ENCODE assay signal across 2 cellular contexts in the genomic region with DNA sequence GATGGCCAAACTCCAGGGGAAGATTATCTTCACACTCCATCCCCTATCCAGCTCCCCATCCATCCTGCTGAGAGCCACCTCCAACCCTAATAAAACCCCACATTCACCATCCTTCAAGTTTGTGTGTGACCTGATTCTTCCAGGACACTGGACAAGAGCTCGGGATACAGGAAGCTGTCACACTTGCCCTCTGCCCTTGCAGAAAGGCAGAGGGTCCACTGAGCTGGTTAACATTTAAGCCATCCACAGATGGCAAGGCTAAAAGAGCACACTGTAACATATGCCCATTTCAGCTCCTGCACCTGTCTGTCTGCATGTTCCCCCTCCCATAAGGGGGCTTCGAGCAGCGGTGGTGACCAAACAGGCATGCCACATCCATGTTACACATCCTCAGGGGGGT.
TF ChIP-seq lines count a peak whose summit lies in the region.

No MANE protein-coding gene starts in this region.

TF ChIP-seq in H1, 55 proteins besides CTCF, POLR2A, EP300 and RAD21:
- TF ChIP-seq BRCA1 (IDR thresholded peaks at IDR 0.05; ENCODE audit: low read depth, low read length) (no peak), CBX8 (IDR thresholded peaks at IDR 0.05; ENCODE audit: borderline replicate concordance, low read depth, low read length) (no peak), SIX5 (IDR thresholded peaks at IDR 0.05; ENCODE audit: low read depth, low read length) (no peak), SP4 (IDR thresholded peaks at IDR 0.05; ENCODE audit: low read length) (no peak), YY1 (IDR thresholded peaks at IDR 0.05; ENCODE audit: low read depth, low read length) (no peak), CBX5 (IDR thresholded peaks at IDR 0.05; ENCODE audit: low read depth, low read length) (no peak), NANOG (IDR thresholded peaks at IDR 0.05; ENCODE audit: insufficient read depth, low read depth, low read length, poor library complexity, severe bottlenecking) (no peak), SRF (IDR thresholded peaks at IDR 0.05; ENCODE audit: low read depth, low read length) (no peak), RNF2 (IDR thresholded peaks at IDR 0.05; ENCODE audit: borderline replicate concordance, low read depth, low read length, missing control alignments, poor library complexity, severe bottlenecking) (no peak), KDM4A (IDR thresholded peaks at IDR 0.05; ENCODE audit: low read depth, low read length, severe bottlenecking) (no peak)
- TF ChIP-seq, protein P1, sequence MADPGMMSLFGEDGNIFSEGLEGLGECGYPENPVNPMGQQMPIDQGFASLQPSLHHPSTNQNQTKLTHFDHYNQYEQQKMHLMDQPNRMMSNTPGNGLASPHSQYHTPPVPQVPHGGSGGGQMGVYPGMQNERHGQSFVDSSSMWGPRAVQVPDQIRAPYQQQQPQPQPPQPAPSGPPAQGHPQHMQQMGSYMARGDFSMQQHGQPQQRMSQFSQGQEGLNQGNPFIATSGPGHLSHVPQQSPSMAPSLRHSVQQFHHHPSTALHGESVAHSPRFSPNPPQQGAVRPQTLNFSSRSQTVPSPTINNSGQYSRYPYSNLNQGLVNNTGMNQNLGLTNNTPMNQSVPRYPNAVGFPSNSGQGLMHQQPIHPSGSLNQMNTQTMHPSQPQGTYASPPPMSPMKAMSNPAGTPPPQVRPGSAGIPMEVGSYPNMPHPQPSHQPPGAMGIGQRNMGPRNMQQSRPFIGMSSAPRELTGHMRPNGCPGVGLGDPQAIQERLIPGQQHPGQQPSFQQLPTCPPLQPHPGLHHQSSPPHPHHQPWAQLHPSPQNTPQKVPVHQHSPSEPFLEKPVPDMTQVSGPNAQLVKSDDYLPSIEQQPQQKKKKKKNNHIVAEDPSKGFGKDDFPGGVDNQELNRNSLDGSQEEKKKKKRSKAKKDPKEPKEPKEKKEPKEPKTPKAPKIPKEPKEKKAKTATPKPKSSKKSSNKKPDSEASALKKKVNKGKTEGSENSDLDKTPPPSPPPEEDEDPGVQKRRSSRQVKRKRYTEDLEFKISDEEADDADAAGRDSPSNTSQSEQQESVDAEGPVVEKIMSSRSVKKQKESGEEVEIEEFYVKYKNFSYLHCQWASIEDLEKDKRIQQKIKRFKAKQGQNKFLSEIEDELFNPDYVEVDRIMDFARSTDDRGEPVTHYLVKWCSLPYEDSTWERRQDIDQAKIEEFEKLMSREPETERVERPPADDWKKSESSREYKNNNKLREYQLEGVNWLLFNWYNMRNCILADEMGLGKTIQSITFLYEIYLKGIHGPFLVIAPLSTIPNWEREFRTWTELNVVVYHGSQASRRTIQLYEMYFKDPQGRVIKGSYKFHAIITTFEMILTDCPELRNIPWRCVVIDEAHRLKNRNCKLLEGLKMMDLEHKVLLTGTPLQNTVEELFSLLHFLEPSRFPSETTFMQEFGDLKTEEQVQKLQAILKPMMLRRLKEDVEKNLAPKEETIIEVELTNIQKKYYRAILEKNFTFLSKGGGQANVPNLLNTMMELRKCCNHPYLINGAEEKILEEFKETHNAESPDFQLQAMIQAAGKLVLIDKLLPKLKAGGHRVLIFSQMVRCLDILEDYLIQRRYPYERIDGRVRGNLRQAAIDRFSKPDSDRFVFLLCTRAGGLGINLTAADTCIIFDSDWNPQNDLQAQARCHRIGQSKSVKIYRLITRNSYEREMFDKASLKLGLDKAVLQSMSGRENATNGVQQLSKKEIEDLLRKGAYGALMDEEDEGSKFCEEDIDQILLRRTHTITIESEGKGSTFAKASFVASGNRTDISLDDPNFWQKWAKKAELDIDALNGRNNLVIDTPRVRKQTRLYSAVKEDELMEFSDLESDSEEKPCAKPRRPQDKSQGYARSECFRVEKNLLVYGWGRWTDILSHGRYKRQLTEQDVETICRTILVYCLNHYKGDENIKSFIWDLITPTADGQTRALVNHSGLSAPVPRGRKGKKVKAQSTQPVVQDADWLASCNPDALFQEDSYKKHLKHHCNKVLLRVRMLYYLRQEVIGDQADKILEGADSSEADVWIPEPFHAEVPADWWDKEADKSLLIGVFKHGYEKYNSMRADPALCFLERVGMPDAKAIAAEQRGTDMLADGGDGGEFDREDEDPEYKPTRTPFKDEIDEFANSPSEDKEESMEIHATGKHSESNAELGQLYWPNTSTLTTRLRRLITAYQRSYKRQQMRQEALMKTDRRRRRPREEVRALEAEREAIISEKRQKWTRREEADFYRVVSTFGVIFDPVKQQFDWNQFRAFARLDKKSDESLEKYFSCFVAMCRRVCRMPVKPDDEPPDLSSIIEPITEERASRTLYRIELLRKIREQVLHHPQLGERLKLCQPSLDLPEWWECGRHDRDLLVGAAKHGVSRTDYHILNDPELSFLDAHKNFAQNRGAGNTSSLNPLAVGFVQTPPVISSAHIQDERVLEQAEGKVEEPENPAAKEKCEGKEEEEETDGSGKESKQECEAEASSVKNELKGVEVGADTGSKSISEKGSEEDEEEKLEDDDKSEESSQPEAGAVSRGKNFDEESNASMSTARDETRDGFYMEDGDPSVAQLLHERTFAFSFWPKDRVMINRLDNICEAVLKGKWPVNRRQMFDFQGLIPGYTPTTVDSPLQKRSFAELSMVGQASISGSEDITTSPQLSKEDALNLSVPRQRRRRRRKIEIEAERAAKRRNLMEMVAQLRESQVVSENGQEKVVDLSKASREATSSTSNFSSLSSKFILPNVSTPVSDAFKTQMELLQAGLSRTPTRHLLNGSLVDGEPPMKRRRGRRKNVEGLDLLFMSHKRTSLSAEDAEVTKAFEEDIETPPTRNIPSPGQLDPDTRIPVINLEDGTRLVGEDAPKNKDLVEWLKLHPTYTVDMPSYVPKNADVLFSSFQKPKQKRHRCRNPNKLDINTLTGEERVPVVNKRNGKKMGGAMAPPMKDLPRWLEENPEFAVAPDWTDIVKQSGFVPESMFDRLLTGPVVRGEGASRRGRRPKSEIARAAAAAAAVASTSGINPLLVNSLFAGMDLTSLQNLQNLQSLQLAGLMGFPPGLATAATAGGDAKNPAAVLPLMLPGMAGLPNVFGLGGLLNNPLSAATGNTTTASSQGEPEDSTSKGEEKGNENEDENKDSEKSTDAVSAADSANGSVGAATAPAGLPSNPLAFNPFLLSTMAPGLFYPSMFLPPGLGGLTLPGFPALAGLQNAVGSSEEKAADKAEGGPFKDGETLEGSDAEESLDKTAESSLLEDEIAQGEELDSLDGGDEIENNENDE (IDR thresholded peaks at IDR 0.05; ENCODE audit: insufficient replicate concordance, low read length): no peak
- TF ChIP-seq, protein P2, sequence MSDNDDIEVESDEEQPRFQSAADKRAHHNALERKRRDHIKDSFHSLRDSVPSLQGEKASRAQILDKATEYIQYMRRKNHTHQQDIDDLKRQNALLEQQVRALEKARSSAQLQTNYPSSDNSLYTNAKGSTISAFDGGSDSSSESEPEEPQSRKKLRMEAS (IDR thresholded peaks at IDR 0.05): no peak
- TF ChIP-seq, protein P3, sequence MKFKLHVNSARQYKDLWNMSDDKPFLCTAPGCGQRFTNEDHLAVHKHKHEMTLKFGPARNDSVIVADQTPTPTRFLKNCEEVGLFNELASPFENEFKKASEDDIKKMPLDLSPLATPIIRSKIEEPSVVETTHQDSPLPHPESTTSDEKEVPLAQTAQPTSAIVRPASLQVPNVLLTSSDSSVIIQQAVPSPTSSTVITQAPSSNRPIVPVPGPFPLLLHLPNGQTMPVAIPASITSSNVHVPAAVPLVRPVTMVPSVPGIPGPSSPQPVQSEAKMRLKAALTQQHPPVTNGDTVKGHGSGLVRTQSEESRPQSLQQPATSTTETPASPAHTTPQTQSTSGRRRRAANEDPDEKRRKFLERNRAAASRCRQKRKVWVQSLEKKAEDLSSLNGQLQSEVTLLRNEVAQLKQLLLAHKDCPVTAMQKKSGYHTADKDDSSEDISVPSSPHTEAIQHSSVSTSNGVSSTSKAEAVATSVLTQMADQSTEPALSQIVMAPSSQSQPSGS (IDR thresholded peaks at IDR 0.05; ENCODE audit: low read length): no peak

TF ChIP-seq in liver, 16 proteins besides CTCF, POLR2A, EP300 and RAD21:
- TF ChIP-seq HNF4A (conservative IDR thresholded peaks at IDR 0.05) (peak; percentile 58 to 65), GABPA (IDR thresholded peaks at IDR 0.05 in 1 of 2, conservative IDR thresholded peaks at IDR 0.05 in 1 of 2) (peak in 1 of 2 donors; percentile 61), RXRA (IDR thresholded peaks at IDR 0.05) (peak; percentile 28 to 44), EGR1 (IDR thresholded peaks at IDR 0.05; ENCODE audit: low read depth in 2 of 2) (no peak), FOXA1 (IDR thresholded peaks at IDR 0.05) (no peak), SP1 (IDR thresholded peaks at IDR 0.05) (peak; percentile 34)
- TF ChIP-seq, protein P4, sequence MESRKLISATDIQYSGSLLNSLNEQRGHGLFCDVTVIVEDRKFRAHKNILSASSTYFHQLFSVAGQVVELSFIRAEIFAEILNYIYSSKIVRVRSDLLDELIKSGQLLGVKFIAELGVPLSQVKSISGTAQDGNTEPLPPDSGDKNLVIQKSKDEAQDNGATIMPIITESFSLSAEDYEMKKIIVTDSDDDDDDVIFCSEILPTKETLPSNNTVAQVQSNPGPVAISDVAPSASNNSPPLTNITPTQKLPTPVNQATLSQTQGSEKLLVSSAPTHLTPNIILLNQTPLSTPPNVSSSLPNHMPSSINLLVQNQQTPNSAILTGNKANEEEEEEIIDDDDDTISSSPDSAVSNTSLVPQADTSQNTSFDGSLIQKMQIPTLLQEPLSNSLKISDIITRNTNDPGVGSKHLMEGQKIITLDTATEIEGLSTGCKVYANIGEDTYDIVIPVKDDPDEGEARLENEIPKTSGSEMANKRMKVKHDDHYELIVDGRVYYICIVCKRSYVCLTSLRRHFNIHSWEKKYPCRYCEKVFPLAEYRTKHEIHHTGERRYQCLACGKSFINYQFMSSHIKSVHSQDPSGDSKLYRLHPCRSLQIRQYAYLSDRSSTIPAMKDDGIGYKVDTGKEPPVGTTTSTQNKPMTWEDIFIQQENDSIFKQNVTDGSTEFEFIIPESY (IDR thresholded peaks at IDR 0.05): no peak
- TF ChIP-seq, protein P5, sequence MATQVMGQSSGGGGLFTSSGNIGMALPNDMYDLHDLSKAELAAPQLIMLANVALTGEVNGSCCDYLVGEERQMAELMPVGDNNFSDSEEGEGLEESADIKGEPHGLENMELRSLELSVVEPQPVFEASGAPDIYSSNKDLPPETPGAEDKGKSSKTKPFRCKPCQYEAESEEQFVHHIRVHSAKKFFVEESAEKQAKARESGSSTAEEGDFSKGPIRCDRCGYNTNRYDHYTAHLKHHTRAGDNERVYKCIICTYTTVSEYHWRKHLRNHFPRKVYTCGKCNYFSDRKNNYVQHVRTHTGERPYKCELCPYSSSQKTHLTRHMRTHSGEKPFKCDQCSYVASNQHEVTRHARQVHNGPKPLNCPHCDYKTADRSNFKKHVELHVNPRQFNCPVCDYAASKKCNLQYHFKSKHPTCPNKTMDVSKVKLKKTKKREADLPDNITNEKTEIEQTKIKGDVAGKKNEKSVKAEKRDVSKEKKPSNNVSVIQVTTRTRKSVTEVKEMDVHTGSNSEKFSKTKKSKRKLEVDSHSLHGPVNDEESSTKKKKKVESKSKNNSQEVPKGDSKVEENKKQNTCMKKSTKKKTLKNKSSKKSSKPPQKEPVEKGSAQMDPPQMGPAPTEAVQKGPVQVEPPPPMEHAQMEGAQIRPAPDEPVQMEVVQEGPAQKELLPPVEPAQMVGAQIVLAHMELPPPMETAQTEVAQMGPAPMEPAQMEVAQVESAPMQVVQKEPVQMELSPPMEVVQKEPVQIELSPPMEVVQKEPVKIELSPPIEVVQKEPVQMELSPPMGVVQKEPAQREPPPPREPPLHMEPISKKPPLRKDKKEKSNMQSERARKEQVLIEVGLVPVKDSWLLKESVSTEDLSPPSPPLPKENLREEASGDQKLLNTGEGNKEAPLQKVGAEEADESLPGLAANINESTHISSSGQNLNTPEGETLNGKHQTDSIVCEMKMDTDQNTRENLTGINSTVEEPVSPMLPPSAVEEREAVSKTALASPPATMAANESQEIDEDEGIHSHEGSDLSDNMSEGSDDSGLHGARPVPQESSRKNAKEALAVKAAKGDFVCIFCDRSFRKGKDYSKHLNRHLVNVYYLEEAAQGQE (IDR thresholded peaks at IDR 0.05): no peak
- TF ChIP-seq, protein P2 (IDR thresholded peaks at IDR 0.05): no peak
